Comparison of ENCODE assay signal across 1 cellular context in genomic region chr11:68146704-68147474, GRCh38.
TF ChIP-seq lines count a peak whose summit lies in the region.

No MANE protein-coding gene starts in this region.

TF ChIP-seq in HepG2, 621 proteins besides CTCF, POLR2A, EP300 and RAD21 (continued from another document and continues in another):
- TF ChIP-seq, protein P1, sequence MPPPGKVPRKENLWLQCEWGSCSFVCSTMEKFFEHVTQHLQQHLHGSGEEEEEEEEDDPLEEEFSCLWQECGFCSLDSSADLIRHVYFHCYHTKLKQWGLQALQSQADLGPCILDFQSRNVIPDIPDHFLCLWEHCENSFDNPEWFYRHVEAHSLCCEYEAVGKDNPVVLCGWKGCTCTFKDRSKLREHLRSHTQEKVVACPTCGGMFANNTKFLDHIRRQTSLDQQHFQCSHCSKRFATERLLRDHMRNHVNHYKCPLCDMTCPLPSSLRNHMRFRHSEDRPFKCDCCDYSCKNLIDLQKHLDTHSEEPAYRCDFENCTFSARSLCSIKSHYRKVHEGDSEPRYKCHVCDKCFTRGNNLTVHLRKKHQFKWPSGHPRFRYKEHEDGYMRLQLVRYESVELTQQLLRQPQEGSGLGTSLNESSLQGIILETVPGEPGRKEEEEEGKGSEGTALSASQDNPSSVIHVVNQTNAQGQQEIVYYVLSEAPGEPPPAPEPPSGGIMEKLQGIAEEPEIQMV (CRISPR knock-in tag; IDR thresholded peaks at IDR 0.05; ENCODE audit: low read depth), result peak; percentile 75
- peak; percentile 81; the same call in 1 of the 2 replicates for TF ChIP-seq MIER2 (CRISPR knock-in tag; IDR thresholded peaks at IDR 0.05)
- TF ChIP-seq MTERF4 (CRISPR knock-in tag; IDR thresholded peaks at IDR 0.05), result peak; percentile 78; the same call in 1 of the 2 replicates
- TF ChIP-seq ZSCAN21 (CRISPR knock-in tag; IDR thresholded peaks at IDR 0.05; ENCODE audit: borderline replicate concordance), result peak; percentile 82; the same call in 1 of the 2 replicates
- peak; percentile 81; the same call in 1 of the 2 replicates for TF ChIP-seq SAFB2 (CRISPR knock-in tag; IDR thresholded peaks at IDR 0.05; ENCODE audit: borderline replicate concordance, low read depth)
- peak; percentile 80 for TF ChIP-seq ZNF644 (CRISPR knock-in tag; IDR thresholded peaks at IDR 0.05; ENCODE audit: low read depth)
- TF ChIP-seq ZNF205 (CRISPR knock-in tag; IDR thresholded peaks at IDR 0.05), result no peak
- TF ChIP-seq ONECUT2 (CRISPR knock-in tag; IDR thresholded peaks at IDR 0.05), result peak; percentile 45; the same call in 1 of the 2 replicates
- TF ChIP-seq ZFYVE20 (CRISPR knock-in tag; IDR thresholded peaks at IDR 0.05; ENCODE audit: borderline replicate concordance, low read depth), result no peak
- TF ChIP-seq SMAD1 (CRISPR knock-in tag; IDR thresholded peaks at IDR 0.05; ENCODE audit: borderline replicate concordance, low read depth), result 0 out of 2 replicates have a peak, but pooled peaks have one; percentile 46
- peak; percentile 78 for TF ChIP-seq PPARG (CRISPR knock-in tag; conservative IDR thresholded peaks at IDR 0.05)
- no peak for TF ChIP-seq IKZF1 (IDR thresholded peaks at IDR 0.05)
- TF ChIP-seq ZHX1 (CRISPR knock-in tag; IDR thresholded peaks at IDR 0.05; ENCODE audit: low read depth), result peak; percentile 77
- TF ChIP-seq ZNF563 (CRISPR knock-in tag; IDR thresholded peaks at IDR 0.05), result peak; percentile 80; the same call in 1 of the 2 replicates
- no peak for TF ChIP-seq AFF4 (CRISPR knock-in tag; IDR thresholded peaks at IDR 0.05)
- no peak for TF ChIP-seq TRIM24 (CRISPR knock-in tag; IDR thresholded peaks at IDR 0.05)
- TF ChIP-seq ARNT2 (CRISPR knock-in tag; IDR thresholded peaks at IDR 0.05; ENCODE audit: low read depth), result peak; percentile 68; the same call in 1 of the 2 replicates
- TF ChIP-seq, protein P2, sequence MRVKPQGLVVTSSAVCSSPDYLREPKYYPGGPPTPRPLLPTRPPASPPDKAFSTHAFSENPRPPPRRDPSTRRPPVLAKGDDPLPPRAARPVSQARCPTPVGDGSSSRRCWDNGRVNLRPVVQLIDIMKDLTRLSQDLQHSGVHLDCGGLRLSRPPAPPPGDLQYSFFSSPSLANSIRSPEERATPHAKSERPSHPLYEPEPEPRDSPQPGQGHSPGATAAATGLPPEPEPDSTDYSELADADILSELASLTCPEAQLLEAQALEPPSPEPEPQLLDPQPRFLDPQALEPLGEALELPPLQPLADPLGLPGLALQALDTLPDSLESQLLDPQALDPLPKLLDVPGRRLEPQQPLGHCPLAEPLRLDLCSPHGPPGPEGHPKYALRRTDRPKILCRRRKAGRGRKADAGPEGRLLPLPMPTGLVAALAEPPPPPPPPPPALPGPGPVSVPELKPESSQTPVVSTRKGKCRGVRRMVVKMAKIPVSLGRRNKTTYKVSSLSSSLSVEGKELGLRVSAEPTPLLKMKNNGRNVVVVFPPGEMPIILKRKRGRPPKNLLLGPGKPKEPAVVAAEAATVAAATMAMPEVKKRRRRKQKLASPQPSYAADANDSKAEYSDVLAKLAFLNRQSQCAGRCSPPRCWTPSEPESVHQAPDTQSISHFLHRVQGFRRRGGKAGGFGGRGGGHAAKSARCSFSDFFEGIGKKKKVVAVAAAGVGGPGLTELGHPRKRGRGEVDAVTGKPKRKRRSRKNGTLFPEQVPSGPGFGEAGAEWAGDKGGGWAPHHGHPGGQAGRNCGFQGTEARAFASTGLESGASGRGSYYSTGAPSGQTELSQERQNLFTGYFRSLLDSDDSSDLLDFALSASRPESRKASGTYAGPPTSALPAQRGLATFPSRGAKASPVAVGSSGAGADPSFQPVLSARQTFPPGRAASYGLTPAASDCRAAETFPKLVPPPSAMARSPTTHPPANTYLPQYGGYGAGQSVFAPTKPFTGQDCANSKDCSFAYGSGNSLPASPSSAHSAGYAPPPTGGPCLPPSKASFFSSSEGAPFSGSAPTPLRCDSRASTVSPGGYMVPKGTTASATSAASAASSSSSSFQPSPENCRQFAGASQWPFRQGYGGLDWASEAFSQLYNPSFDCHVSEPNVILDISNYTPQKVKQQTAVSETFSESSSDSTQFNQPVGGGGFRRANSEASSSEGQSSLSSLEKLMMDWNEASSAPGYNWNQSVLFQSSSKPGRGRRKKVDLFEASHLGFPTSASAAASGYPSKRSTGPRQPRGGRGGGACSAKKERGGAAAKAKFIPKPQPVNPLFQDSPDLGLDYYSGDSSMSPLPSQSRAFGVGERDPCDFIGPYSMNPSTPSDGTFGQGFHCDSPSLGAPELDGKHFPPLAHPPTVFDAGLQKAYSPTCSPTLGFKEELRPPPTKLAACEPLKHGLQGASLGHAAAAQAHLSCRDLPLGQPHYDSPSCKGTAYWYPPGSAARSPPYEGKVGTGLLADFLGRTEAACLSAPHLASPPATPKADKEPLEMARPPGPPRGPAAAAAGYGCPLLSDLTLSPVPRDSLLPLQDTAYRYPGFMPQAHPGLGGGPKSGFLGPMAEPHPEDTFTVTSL (CRISPR knock-in tag; IDR thresholded peaks at IDR 0.05; ENCODE audit: borderline replicate concordance), result no peak; the same call in none of the 2 replicates
- TF ChIP-seq ZNF136 (CRISPR knock-in tag; IDR thresholded peaks at IDR 0.05; ENCODE audit: low read depth), result peak; percentile 65; the same call in 1 of the 2 replicates
- TF ChIP-seq WIZ (CRISPR knock-in tag; IDR thresholded peaks at IDR 0.05), result peak; percentile 63; the same call in 1 of the 2 replicates
- peak; percentile 76 for TF ChIP-seq ZNF770 (CRISPR knock-in tag; IDR thresholded peaks at IDR 0.05)
- peak; percentile 78 for TF ChIP-seq HHEX (CRISPR knock-in tag; IDR thresholded peaks at IDR 0.05)
- TF ChIP-seq ZFP41 (CRISPR knock-in tag; IDR thresholded peaks at IDR 0.05; ENCODE audit: borderline replicate concordance), result peak; percentile 60; the same call in 1 of the 2 replicates
- TF ChIP-seq ZNF768 (CRISPR knock-in tag; IDR thresholded peaks at IDR 0.05), result peak; percentile 88
- TF ChIP-seq YEATS4 (CRISPR knock-in tag; IDR thresholded peaks at IDR 0.05; ENCODE audit: borderline replicate concordance), result peak; percentile 54; the same call in 1 of the 2 replicates
- TF ChIP-seq, protein P3, sequence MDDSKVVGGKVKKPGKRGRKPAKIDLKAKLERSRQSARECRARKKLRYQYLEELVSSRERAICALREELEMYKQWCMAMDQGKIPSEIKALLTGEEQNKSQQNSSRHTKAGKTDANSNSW (CRISPR knock-in tag; IDR thresholded peaks at IDR 0.05; ENCODE audit: borderline replicate concordance), result no peak
- peak; percentile 84; the same call in 1 of the 2 replicates for TF ChIP-seq ZNF138 (CRISPR knock-in tag; IDR thresholded peaks at IDR 0.05; ENCODE audit: low read depth)
- no peak for TF ChIP-seq ZNF704 (CRISPR knock-in tag; IDR thresholded peaks at IDR 0.05; ENCODE audit: borderline replicate concordance)
- TF ChIP-seq ZNF317 (CRISPR knock-in tag; IDR thresholded peaks at IDR 0.05), result no peak; the same call in 1 of the 2 replicates
- TF ChIP-seq KLF11 (CRISPR knock-in tag; IDR thresholded peaks at IDR 0.05), result 0 out of 2 replicates have a peak, but pooled peaks have one; percentile 63
- peak; percentile 38; the same call in 1 of the 2 replicates for TF ChIP-seq JUND (CRISPR knock-in tag; IDR thresholded peaks at IDR 0.05)
- peak; percentile 92; the same call in 1 of the 2 replicates for TF ChIP-seq ZNF414 (CRISPR knock-in tag; IDR thresholded peaks at IDR 0.05)
- 0 out of 2 replicates have a peak, but pooled peaks have one; percentile 69 for TF ChIP-seq IRX3 (CRISPR knock-in tag; IDR thresholded peaks at IDR 0.05; ENCODE audit: borderline replicate concordance, low read depth)
- TF ChIP-seq NCOA2 (CRISPR knock-in tag; IDR thresholded peaks at IDR 0.05), result peak; percentile 92
